In genomic region chr6:148611213-148611612, GRCh38 we compare ENCODE assay signal across 12 cellular contexts.
DNase-seq lines count a peak whose midpoint lies in the region; ATAC-seq lines count a peak whose summit lies in the region.
"Had no signal": no experiment of that assay in that cellular context is flagged by ENCODE, and none has a peak within 500 bp of the region (broad histone marks: within the 10 kb centered on the region; RNA-seq: fewer than 3 reads in every experiment).

No MANE protein-coding gene starts in this region.

- H3K4me1 Mint-ChIP-seq in activated T-cell treated with anti-CD3 and anti-CD28 coated beads, Interleukin-2, amount 50 U/mL, for 24 hours (ENCODE audit: low read depth) = no peaks in the 10 kb centered on the region
- H3K4me1 Mint-ChIP-seq: neural crest cell had no signal

- no peak overlapping the region for H3K27ac Mint-ChIP-seq in activated T-cell treated with anti-CD3 and anti-CD28 coated beads, Interleukin-2, amount 50 U/mL, for 24 hours
- H3K27ac Mint-ChIP-seq: activated naive CD4-positive, alpha-beta T cell treated with anti-CD3 and anti-CD28 coated beads, Interleukin-2, amount 50 U/mL, for 72 hours had no signal

- no peaks in the 10 kb centered on the region for H3K9me3 Mint-ChIP-seq in activated T-cell treated with anti-CD3 and anti-CD28 coated beads, Interleukin-2, amount 50 U/mL, for 24 hours
- H3K9me3 Mint-ChIP-seq: activated naive CD4-positive, alpha-beta T cell treated with anti-CD3 and anti-CD28 coated beads, Interleukin-2, amount 50 U/mL, for 72 hours; neural crest cell had no signal

- intact Hi-C loops in cardiac septum (cut with DNase I) = no loop called here

- ATAC-seq in HG03439 (IDR thresholded peaks at IDR 0.05; ENCODE audit: unreplicated experiment) = no peak
- ATAC-seq: activated naive CD4-positive, alpha-beta T cell treated with anti-CD3 and anti-CD28 coated beads, Interleukin-2, amount 50 U/mL, for 72 hours had no signal

- DNase-seq in D341Med (ENCODE audit: low spot score) (peak; percentile 64), amniotic epithelial cell (ENCODE audit: low read depth) (peak; percentile 65), cardiac septum (ENCODE audit: low spot score) (peak; percentile 80), renal cortical epithelial cell (ENCODE audit: low read depth) (peak; percentile 66), NCI-H1694 treated with DMSO at 0.1 percent for 48 hours (lab: John Stamatoyannopoulos, UW) (no peak), NK-92 (lab: John Stamatoyannopoulos, UW; ENCODE audit: unreplicated experiment) (no peak)
- DNase-seq in activated T-cell treated with anti-CD3 and anti-CD28 coated beads, Interleukin-2, amount 50 U/mL, for 24 hours = no peak
- DNase-seq: KG1; NK-92 treated with Interleukin-12 subunit alpha and Interleukin-12 subunit beta, amount 100 ng/mL, for 24 hours had no signal

- no peak overlapping the region for H3K4me3 Mint-ChIP-seq in activated T-cell treated with anti-CD3 and anti-CD28 coated beads, Interleukin-2, amount 50 U/mL, for 24 hours
- H3K4me3 Mint-ChIP-seq: neural crest cell had no signal

- H3K27me3 Mint-ChIP-seq in activated T-cell treated with anti-CD3 and anti-CD28 coated beads, Interleukin-2, amount 50 U/mL, for 24 hours = peaks cover 12% of the 10 kb centered on the region

- no peaks in the 10 kb centered on the region for H3K36me3 Mint-ChIP-seq in activated T-cell treated with anti-CD3 and anti-CD28 coated beads, Interleukin-2, amount 50 U/mL, for 24 hours (ENCODE audit: low read depth)
- H3K36me3 Mint-ChIP-seq: activated naive CD4-positive, alpha-beta T cell treated with anti-CD3 and anti-CD28 coated beads, Interleukin-2, amount 50 U/mL, for 72 hours had no signal

Comparison
In these comparisons a context has a peak if more than half of its experiments do, and no peak if none do; other contexts are left out.
1. DNase-seq: peak in D341Med (single experiment), amniotic epithelial cell (single experiment), cardiac septum (single experiment) and renal cortical epithelial cell (single experiment); none in NCI-H1694 treated with DMSO at 0.1 percent for 48 hours (single experiment), activated T-cell treated with anti-CD3 and anti-CD28 coated beads, Interleukin-2, amount 50 U/mL, for 24 hours (single experiment) and NK-92 (single experiment).